Comparison of ENCODE assay signal across 1 cellular context in the genomic region with DNA sequence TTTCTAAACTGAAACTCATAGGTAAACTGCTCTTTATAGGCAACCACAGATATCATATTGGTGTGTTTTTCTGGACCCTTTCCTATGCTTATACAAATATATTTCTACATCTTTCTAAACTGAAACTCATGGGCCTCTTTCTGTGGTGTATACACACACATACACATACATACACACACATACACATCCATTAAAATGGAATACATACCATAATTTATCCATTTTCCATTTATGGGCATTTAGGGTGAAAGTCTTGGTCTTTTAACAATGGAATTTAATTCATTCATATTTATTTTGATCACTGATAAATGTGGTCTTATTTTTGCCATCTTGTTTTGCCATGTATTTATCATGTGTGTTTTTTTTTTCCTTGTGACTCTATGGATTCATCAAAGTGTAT.
TF ChIP-seq lines count a peak whose summit lies in the region.

No MANE protein-coding gene starts in this region.

TF ChIP-seq in GM23338, 12 proteins besides CTCF, POLR2A, EP300 and RAD21 (continued from another document):
- TF ChIP-seq, protein P1, sequence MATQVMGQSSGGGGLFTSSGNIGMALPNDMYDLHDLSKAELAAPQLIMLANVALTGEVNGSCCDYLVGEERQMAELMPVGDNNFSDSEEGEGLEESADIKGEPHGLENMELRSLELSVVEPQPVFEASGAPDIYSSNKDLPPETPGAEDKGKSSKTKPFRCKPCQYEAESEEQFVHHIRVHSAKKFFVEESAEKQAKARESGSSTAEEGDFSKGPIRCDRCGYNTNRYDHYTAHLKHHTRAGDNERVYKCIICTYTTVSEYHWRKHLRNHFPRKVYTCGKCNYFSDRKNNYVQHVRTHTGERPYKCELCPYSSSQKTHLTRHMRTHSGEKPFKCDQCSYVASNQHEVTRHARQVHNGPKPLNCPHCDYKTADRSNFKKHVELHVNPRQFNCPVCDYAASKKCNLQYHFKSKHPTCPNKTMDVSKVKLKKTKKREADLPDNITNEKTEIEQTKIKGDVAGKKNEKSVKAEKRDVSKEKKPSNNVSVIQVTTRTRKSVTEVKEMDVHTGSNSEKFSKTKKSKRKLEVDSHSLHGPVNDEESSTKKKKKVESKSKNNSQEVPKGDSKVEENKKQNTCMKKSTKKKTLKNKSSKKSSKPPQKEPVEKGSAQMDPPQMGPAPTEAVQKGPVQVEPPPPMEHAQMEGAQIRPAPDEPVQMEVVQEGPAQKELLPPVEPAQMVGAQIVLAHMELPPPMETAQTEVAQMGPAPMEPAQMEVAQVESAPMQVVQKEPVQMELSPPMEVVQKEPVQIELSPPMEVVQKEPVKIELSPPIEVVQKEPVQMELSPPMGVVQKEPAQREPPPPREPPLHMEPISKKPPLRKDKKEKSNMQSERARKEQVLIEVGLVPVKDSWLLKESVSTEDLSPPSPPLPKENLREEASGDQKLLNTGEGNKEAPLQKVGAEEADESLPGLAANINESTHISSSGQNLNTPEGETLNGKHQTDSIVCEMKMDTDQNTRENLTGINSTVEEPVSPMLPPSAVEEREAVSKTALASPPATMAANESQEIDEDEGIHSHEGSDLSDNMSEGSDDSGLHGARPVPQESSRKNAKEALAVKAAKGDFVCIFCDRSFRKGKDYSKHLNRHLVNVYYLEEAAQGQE (IDR thresholded peaks at IDR 0.05; ENCODE audit: unreplicated experiment), result no peak
- no peak for TF ChIP-seq JUNB (IDR thresholded peaks at IDR 0.05; ENCODE audit: unreplicated experiment)
- TF ChIP-seq ZNF462 (CRISPR knock-in tag; IDR thresholded peaks at IDR 0.05), result no peak
- TF ChIP-seq STAT1 (IDR thresholded peaks at IDR 0.05; ENCODE audit: unreplicated experiment), result no peak
